20 cellular contexts compared by ENCODE assay signal in genomic region chr11:69487391-69487790, GRCh38. TPM values are rescaled to one million over a fixed set of nuclear protein-coding genes. Genes with fewer than 3 reads are reported as not detected.
DNase-seq lines count a peak whose midpoint lies in the region; ATAC-seq and TF ChIP-seq lines count a peak whose summit lies in the region.
"Had no signal": no experiment of that assay in that cellular context is flagged by ENCODE, and none has a peak within 500 bp of the region (broad histone marks: within the 10 kb centered on the region; RNA-seq: fewer than 3 reads in every experiment).

No MANE protein-coding gene starts in this region.

- H2BK5ac ChIP-seq in neuronal stem cell (ENCODE audit: low read length): no peak overlapping the region

- H3K79me1 ChIP-seq in neuronal stem cell (ENCODE audit: low read depth, low read length): no peaks in the 10 kb centered on the region

- no CpG with 5 or more reads among the region's 10 CpGs for WGBS in neuronal stem cell (ENCODE audit: extremely low coverage in 2 of 2, insufficient read length in 2 of 2, insufficient replicate concordance in 1 of 2), 2 donors

- peak overlapping the region; percentile 81 for H3K18ac ChIP-seq in neuronal stem cell (ENCODE audit: low read length)

- H3K14ac ChIP-seq in neuronal stem cell (ENCODE audit: low read length): peak overlapping the region; percentile 26

- H3K23ac ChIP-seq in neuronal stem cell (ENCODE audit: low read depth, low read length, poor library complexity): no peak overlapping the region

- no peaks in the 10 kb centered on the region for H3K36me3 Mint-ChIP-seq in MCF 10A (ENCODE audit: insufficient read depth, unreplicated experiment)

- no TSS peak for BruUV-seq in MCF 10A (replicated peaks; lab: Mats Ljungman, UMichigan)

- H4K91ac ChIP-seq in neuronal stem cell (ENCODE audit: low read depth, low read length, poor library complexity): no peak overlapping the region

- H3K27me3 Mint-ChIP-seq in MCF 10A (ENCODE audit: insufficient read depth, unreplicated experiment): peaks cover 11% of the 10 kb centered on the region
- H3K27me3 Mint-ChIP-seq: CD4-positive, alpha-beta T cell had no signal

- H2BK120ac ChIP-seq in neuronal stem cell (ENCODE audit: low read depth, low read length): no peak overlapping the region

- POLR2A ChIA-PET in MCF 10A (lab: Yijun Ruan, JAX): no interaction called here

- H3K4me3 ChIP-seq in breast epithelium (no peak overlapping the region), coronary artery (no peak overlapping the region), neuronal stem cell (ENCODE audit: low read length in 2 of 2) (no peak overlapping the region), upper lobe of right lung (no peak overlapping the region)
- H3K4me3 ChIP-seq: SJCRH30 had no signal

- DNase-seq in breast epithelium (ENCODE audit: low spot score in 2 of 2) (no peak), MCF 10A (ENCODE audit: unreplicated experiment) (no peak), coronary artery (ENCODE audit: low spot score) (no peak), neuronal stem cell (ENCODE audit: low spot score) (no peak), upper lobe of right lung (peak; percentile 46)
- no peak for DNase-seq in activated effector memory CD4-positive, alpha-beta T cell treated with Interleukin-2 at 50 U/mL for 16 hours
- DNase-seq: 8988T; BE2C; CD4-positive, alpha-beta T cell; HCEC 1CT; KBM-7; NCI-H1417 treated with DMSO at 0.1 percent for 48 hours; NCI-H2029 treated with DMSO at 0.1 percent for 48 hours; NCI-H2171 treated with DMSO at 0.1 percent for 48 hours; NCI-H446 treated with DMSO at 0.1 percent for 48 hours; NCI-H748 treated with DMSO at 0.1 percent for 48 hours; RPMI8226; SJCRH30 had no signal

- CTCF ChIA-PET in MCF 10A (lab: Yijun Ruan, JAX): no interaction called here

- no peak overlapping the region for H3K4me2 ChIP-seq in neuronal stem cell (ENCODE audit: insufficient read depth, low read length, poor library complexity, severe bottlenecking)

- no peak for TF ChIP-seq CTCF in breast epithelium (IDR thresholded peaks at IDR 0.05)
- no peak for TF ChIP-seq CTCF in MCF 10A (IDR thresholded peaks at IDR 0.05; ENCODE audit: unreplicated experiment)
- TF ChIP-seq CTCF in coronary artery (IDR thresholded peaks at IDR 0.05): no peak
- TF ChIP-seq CTCF in upper lobe of right lung (IDR thresholded peaks at IDR 0.05): no peak

- no peaks in the 10 kb centered on the region for H3K27me3 ChIP-seq in breast epithelium
- no peaks in the 10 kb centered on the region for H3K27me3 ChIP-seq in neuronal stem cell (ENCODE audit: control insufficient read depth in 3 of 3, insufficient read depth in 3 of 3, low read depth in 1 of 3, low read length in 3 of 3)
- H3K27me3 ChIP-seq in upper lobe of right lung: no peaks in the 10 kb centered on the region
- H3K27me3 ChIP-seq: BE2C, SJCRH30 had no signal

- peaks cover 5 to 11% of the 10 kb centered on the region in 2 donors for H3K4me1 ChIP-seq in breast epithelium
- peaks cover 16 to 21% of the 10 kb centered on the region in 2 donors for H3K4me1 ChIP-seq in neuronal stem cell (ENCODE audit: control insufficient read depth in 2 of 2, insufficient read depth in 1 of 2, low read depth in 1 of 2, low read length in 2 of 2)
- no peaks in the 10 kb centered on the region for H3K4me1 ChIP-seq in upper lobe of right lung
- H3K4me1 ChIP-seq: BE2C had no signal

- H3K27ac ChIP-seq in breast epithelium: peak overlapping the region; percentile 38 to 57
- peak overlapping the region; percentile 59 to 85 for H3K27ac ChIP-seq in coronary artery
- no peak overlapping the region for H3K27ac ChIP-seq in neuronal stem cell (replicated peaks; ENCODE audit: low read length)
- no peak overlapping the region for H3K27ac ChIP-seq in upper lobe of right lung
- H3K27ac ChIP-seq: SJCRH30 had no signal

- H3K4ac ChIP-seq in neuronal stem cell (ENCODE audit: low read length): peak overlapping the region; percentile 39

- peak overlapping the region; percentile 99 for H2BK12ac ChIP-seq in neuronal stem cell (ENCODE audit: low read length)

- no peak overlapping the region for H3K27ac Mint-ChIP-seq in MCF 10A (ENCODE audit: low read depth, unreplicated experiment)
- H3K27ac Mint-ChIP-seq: CD4-positive, alpha-beta T cell had no signal

- TF ChIP-seq POLR2A in breast epithelium (IDR thresholded peaks at IDR 0.05): no peak

- peak overlapping the region; percentile 99 for H2BK15ac ChIP-seq in neuronal stem cell (ENCODE audit: low read length)

- intact Hi-C loops in breast epithelium (cut with DNase I; ENCODE audit: low total_unique reads) (no loop called here), MCF 10A (cut with micrococcal nuclease) (no loop called here), upper lobe of right lung (cut with DNase I) (no loop called here)

- H3K36me3 ChIP-seq in breast epithelium (no peaks in the 10 kb centered on the region), neuronal stem cell (replicated peaks in 1 of 2; ENCODE audit: control insufficient read depth in 2 of 2, insufficient read depth in 2 of 2, low read length in 2 of 2) (no peaks in the 10 kb centered on the region), upper lobe of right lung (no peaks in the 10 kb centered on the region)
- H3K36me3 ChIP-seq: BE2C, SJCRH30 had no signal

- H3K4me1 Mint-ChIP-seq in MCF 10A (ENCODE audit: insufficient read depth, unreplicated experiment): no peaks in the 10 kb centered on the region

- no peak overlapping the region for H4K8ac ChIP-seq in neuronal stem cell (ENCODE audit: low read depth, low read length)

- no peak for ATAC-seq in upper lobe of right lung
- no peak for ATAC-seq in GM19463 (IDR thresholded peaks at IDR 0.05; ENCODE audit: unreplicated experiment)
- no peak for ATAC-seq in HG03460 (IDR thresholded peaks at IDR 0.05; ENCODE audit: unreplicated experiment)

- peak overlapping the region; percentile 13 for H3K9ac ChIP-seq in neuronal stem cell (ENCODE audit: low read depth, low read length, poor library complexity)

- H2AK5ac ChIP-seq in neuronal stem cell (ENCODE audit: low read depth, low read length): peak overlapping the region; percentile 90

- H3K9me3 ChIP-seq in breast epithelium (no peaks in the 10 kb centered on the region), neuronal stem cell (replicated peaks in 1 of 2; ENCODE audit: control insufficient read depth in 2 of 2, insufficient read depth in 1 of 2, low read depth in 1 of 2, low read length in 2 of 2) (no peaks in the 10 kb centered on the region), upper lobe of right lung (no peaks in the 10 kb centered on the region)
- H3K9me3 ChIP-seq: BE2C, SJCRH30 had no signal

- no peak overlapping the region for H3K4me3 Mint-ChIP-seq in MCF 10A (ENCODE audit: unreplicated experiment)
- H3K4me3 Mint-ChIP-seq: CD4-positive, alpha-beta T cell had no signal

- no peak overlapping the region for H2AFZ ChIP-seq in neuronal stem cell (ENCODE audit: low read length)

- no peaks in the 10 kb centered on the region for H3K9me3 Mint-ChIP-seq in MCF 10A (ENCODE audit: unreplicated experiment)
- H3K9me3 Mint-ChIP-seq: CD4-positive, alpha-beta T cell had no signal

RNA-seq across cellular contexts. Expression of gene LINC01488, which starts 5.9 kb away (rescaled TPM):
- total RNA-seq in breast epithelium: not detected
- total RNA-seq in MCF 10A (2022): not detected in 2 replicates
- polyA plus RNA-seq in neuronal stem cell (2013, experiment 1 of 2): 0.06 TPM
- polyA plus RNA-seq in neuronal stem cell (2013, experiment 2 of 2): 0.01 TPM
- total RNA-seq in upper lobe of right lung: not detected
- total RNA-seq: CD4-positive, alpha-beta T cell; SJCRH30 had no signal

Comparison
In these comparisons a context has a peak if more than half of its experiments do, and no peak if none do; other contexts are left out.
1. H3K27ac ChIP-seq: peak in breast epithelium (2 of 2) and coronary artery (2 of 2); none in neuronal stem cell (single experiment) and upper lobe of right lung (single experiment).